In genomic region chr9:136438548-136438908, GRCh38 we compare ENCODE assay signal across 6 cellular contexts. TPM values are rescaled to one million over a fixed set of nuclear protein-coding genes. Genes with fewer than 3 reads are reported as not detected.
DNase-seq lines count a peak whose midpoint lies in the region; ATAC-seq and TF ChIP-seq lines count a peak whose summit lies in the region.

No MANE protein-coding gene starts in this region.

- intact Hi-C loops in testis (cut with DNase I; ENCODE audit: low total_unique reads): no loop called here

- H3K36me3 ChIP-seq in MM.1S (replicated peaks; ENCODE audit: insufficient read depth, low read length): no peaks in the 10 kb centered on the region
- H3K36me3 ChIP-seq in gastroesophageal sphincter: peaks cover 0 to 60% of the 10 kb centered on the region in 2 donors
- peaks cover 3% of the 10 kb centered on the region for H3K36me3 ChIP-seq in testis (ENCODE audit: low read depth, missing control alignments)

- TF ChIP-seq CTCF in MM.1S (IDR thresholded peaks at IDR 0.05; ENCODE audit: low read length) (no peak), gastroesophageal sphincter (IDR thresholded peaks at IDR 0.05) (no peak), testis (IDR thresholded peaks at IDR 0.05) (no peak)

- no peaks in the 10 kb centered on the region for H4K20me1 ChIP-seq in MM.1S (ENCODE audit: insufficient read depth, low read length)

- no peaks in the 10 kb centered on the region for H3K9me3 ChIP-seq in MM.1S (replicated peaks; ENCODE audit: insufficient read depth, low read length)
- H3K9me3 ChIP-seq in gastroesophageal sphincter: no peaks in the 10 kb centered on the region
- H3K9me3 ChIP-seq in testis: no peaks in the 10 kb centered on the region

- H3K4me2 ChIP-seq in MM.1S (ENCODE audit: low read depth, low read length): peak overlapping the region; percentile 90

- no peak for TF ChIP-seq POLR2A in gastroesophageal sphincter (IDR thresholded peaks at IDR 0.05)
- no peak for TF ChIP-seq POLR2A in testis (IDR thresholded peaks at IDR 0.05)

- peaks cover 9% of the 10 kb centered on the region for H3F3A ChIP-seq in MM.1S (ENCODE audit: insufficient read depth, low read length)

- no CpG with 5 or more reads among the region's 36 CpGs for WGBS in gastroesophageal sphincter (ENCODE audit: low coverage in 1 of 2), 2 donors
- 0 to 1% methylated on average over 6 to 35 of the region's 36 CpGs for WGBS in testis, 2 donors

- no peaks in the 10 kb centered on the region for H3K27me3 ChIP-seq in MM.1S (replicated peaks; ENCODE audit: insufficient read depth, low read length)
- H3K27me3 ChIP-seq in gastroesophageal sphincter: no peaks in the 10 kb centered on the region
- H3K27me3 ChIP-seq in testis: no peaks in the 10 kb centered on the region

- peaks cover 8% of the 10 kb centered on the region; the same call in 1 of the 2 replicates for H3K4me1 ChIP-seq in MM.1S (ENCODE audit: low read length)
- peaks cover 0 to 60% (median 21%) of the 10 kb centered on the region in 3 donors for H3K4me1 ChIP-seq in gastroesophageal sphincter
- peaks cover 32% of the 10 kb centered on the region for H3K4me1 ChIP-seq in testis

- H2AFZ ChIP-seq in MM.1S (ENCODE audit: low read length): peak overlapping the region; percentile 61

- peaks cover 46% of the 10 kb centered on the region for H3K79me2 ChIP-seq in MM.1S (ENCODE audit: low read length)

- H3K27ac ChIP-seq in MM.1S (ENCODE audit: low read length) (no peak overlapping the region; the same call in 1 of the 2 replicates), gastroesophageal sphincter (peak overlapping the region in 2 of 4 donors; percentile 82 to 87), testis (peak overlapping the region in 1 of 2 donors; percentile 87)

- peak overlapping the region; percentile 78 for H3K9ac ChIP-seq in MM.1S (ENCODE audit: low read length)

- H3K9me2 ChIP-seq in MM.1S (replicated peaks; ENCODE audit: insufficient read depth, low read length): no peaks in the 10 kb centered on the region

- peak overlapping the region; percentile 77 for H3K4me3 ChIP-seq in MM.1S (ENCODE audit: low read length)
- peak overlapping the region; percentile 91 to 98 for H3K4me3 ChIP-seq in gastroesophageal sphincter
- H3K4me3 ChIP-seq in testis: peak overlapping the region; percentile 82 to 86

- DNase-seq in MM.1S: no peak
- peak; percentile 25 for DNase-seq in testis
- DNase-seq in GDM1 (lab: John Stamatoyannopoulos, UW): no peak
- DNase-seq in NCI-H1694 (lab: John Stamatoyannopoulos, UW): no peak

- peak; percentile 22 for ATAC-seq in GM18907 (IDR thresholded peaks at IDR 0.05; ENCODE audit: unreplicated experiment)
- no peak for ATAC-seq in gastroesophageal sphincter

- no peak for TF ChIP-seq EP300 in gastroesophageal sphincter (IDR thresholded peaks at IDR 0.05)

RNA-seq across cellular contexts. Expression of gene INPP5E, which starts 1.1 kb away (rescaled TPM):
- total RNA-seq in gastroesophageal sphincter: 10 to 100 TPM in 2 of 4 donors, 1 to 10 TPM in 2; 7.2 to 13.1 (median 10.0) TPM
- 10 to 100 TPM; 32.2 to 38.0 TPM for total RNA-seq in testis
- 22.1 TPM for polyA plus RNA-seq in testis (ENCODE audit: insufficient read depth, low read depth, low replicate concordance)

RNA-seq across cellular contexts. Expression of gene PMPCA, which starts 28.1 kb away (rescaled TPM):
- total RNA-seq in gastroesophageal sphincter: 10 to 100 TPM; 36.4 to 59.3 (median 39.8) TPM
- total RNA-seq in testis: 10 to 100 TPM; 66.7 to 69.8 TPM
- 78.4 TPM for polyA plus RNA-seq in testis (ENCODE audit: insufficient read depth, low read depth, low replicate concordance)

RNA-seq across cellular contexts. Expression of gene ENTR1, which starts 28.1 kb away (rescaled TPM):
- 10 to 100 TPM; 26.3 to 55.1 (median 44.0) TPM for total RNA-seq in gastroesophageal sphincter
- total RNA-seq in testis: 10 to 100 TPM; 61.7 to 64.3 TPM
- 69.1 TPM for polyA plus RNA-seq in testis (ENCODE audit: insufficient read depth, low read depth, low replicate concordance)

RNA-seq across cellular contexts. Expression of gene SNAPC4, which starts 38.6 kb away (rescaled TPM):
- total RNA-seq in gastroesophageal sphincter (1 to 10 TPM; 3.5 to 8.4 (median 5.5) TPM), testis (10 to 100 TPM; 29.5 to 35.9 TPM)
- polyA plus RNA-seq in testis (ENCODE audit: insufficient read depth, low read depth, low replicate concordance): 21.2 TPM

RNA-seq across cellular contexts. Expression of gene SEC16A, which starts 44.3 kb away (rescaled TPM):
- total RNA-seq in gastroesophageal sphincter: 10 to 100 TPM; 35.5 to 71.0 (median 50.5) TPM
- 100 to 1,000 TPM in 1 of 2 donors, 10 to 100 TPM in 1; 90.4 to 103 TPM for total RNA-seq in testis
- polyA plus RNA-seq in testis (ENCODE audit: insufficient read depth, low read depth, low replicate concordance): 67.8 TPM
